ENCODE assay signal across 8 cellular contexts in genomic region chr1:44673675-44674112, GRCh38. TPM values are rescaled to one million over a fixed set of nuclear protein-coding genes. Genes with fewer than 3 reads are reported as not detected.
DNase-seq lines count a peak whose midpoint lies in the region; ATAC-seq and TF ChIP-seq lines count a peak whose summit lies in the region.

No MANE protein-coding gene starts in this region.

- H3K27ac ChIP-seq in layer of hippocampus (ENCODE audit: low read depth, low read length) (peak overlapping the region; percentile 99), tibial nerve (peak overlapping the region; percentile 93 to 99 (median 98))

- WGBS in tibial nerve, 2 donors: 1 to 2% methylated on average over 16 of the region's 16 CpGs

- no peak for TF ChIP-seq CTCF in tibial nerve (IDR thresholded peaks at IDR 0.05)

- H3K4me1 ChIP-seq in tibial nerve: peaks cover 0 to 69% (median 34%) of the 10 kb centered on the region in 4 donors

- H3K4me3 ChIP-seq in tibial nerve: peak overlapping the region; percentile 60 to 78 (median 72)

- TF ChIP-seq EP300 in tibial nerve (IDR thresholded peaks at IDR 0.05): peak in 1 of 2 donors; percentile 71

- H3K36me3 ChIP-seq in tibial nerve: peaks cover 0 to 3% (median 0%) of the 10 kb centered on the region in 3 donors

- ATAC-seq in GM18499 (IDR thresholded peaks at IDR 0.05; ENCODE audit: insufficient read depth, unreplicated experiment) (peak; percentile 1), HG03066 (IDR thresholded peaks at IDR 0.05; ENCODE audit: low read depth, unreplicated experiment) (peak; percentile 6)

- H3K27me3 ChIP-seq in layer of hippocampus (ENCODE audit: control insufficient read depth, insufficient read depth, low read length): no peaks in the 10 kb centered on the region
- H3K27me3 ChIP-seq in tibial nerve: no peaks in the 10 kb centered on the region

- H3K9me3 ChIP-seq in tibial nerve: no peaks in the 10 kb centered on the region

- no peak for TF ChIP-seq POLR2A in tibial nerve (IDR thresholded peaks at IDR 0.05)

- DNase-seq in amniotic epithelial cell (ENCODE audit: low read depth) (peak; percentile 32), tibial nerve (ENCODE audit: low spot score in 2 of 2) (no peak), D341Med (ENCODE audit: low spot score) (no peak), COR-L47 (lab: John Stamatoyannopoulos, UW) (no peak), LoVo (ENCODE audit: low spot score) (no peak)

RNA-seq across cellular contexts. Expression of gene TMEM53, which starts 0.6 kb away (rescaled TPM):
- 10 to 100 TPM in 2 of 4 donors, 1 to 10 TPM in 2; 7.2 to 10.5 (median 9.5) TPM for total RNA-seq in tibial nerve

RNA-seq across cellular contexts. Expression of gene ARMH1, which starts 0.8 kb away (rescaled TPM):
- total RNA-seq in tibial nerve: 1 to 10 TPM in 3 of 4 donors, under 1 TPM in 1; 0.66 to 7.1 (median 2.9) TPM

RNA-seq across cellular contexts. Expression of gene RNU5D-1, which starts 57.3 kb away (rescaled TPM):
- total RNA-seq in tibial nerve: not detected
